In genomic region chr1:2558030-2558400, GRCh38 we compare ENCODE assay signal across 14 cellular contexts. TPM values are rescaled to one million over a fixed set of nuclear protein-coding genes. Genes with fewer than 3 reads are reported as not detected.
DNase-seq lines count a peak whose midpoint lies in the region; ATAC-seq and TF ChIP-seq lines count a peak whose summit lies in the region.
"Had no signal": no experiment of that assay in that cellular context is flagged by ENCODE, and none has a peak within 500 bp of the region (broad histone marks: within the 10 kb centered on the region; RNA-seq: fewer than 3 reads in every experiment).

No MANE protein-coding gene starts in this region.

- H3K4me1 Mint-ChIP-seq in central memory CD8-positive, alpha-beta T cell: peaks cover 50% of the 10 kb centered on the region
- peaks cover 15 to 38% of the 10 kb centered on the region in 2 donors for H3K4me1 Mint-ChIP-seq in natural killer cell treated with Interleukin-12 subunit alpha and Interleukin-12 subunit beta and Interleukin-15 and Interleukin-18, amount 100 ng/mL, for 72 hours (ENCODE audit: low read depth in 2 of 2)

- H3K27me3 Mint-ChIP-seq in central memory CD8-positive, alpha-beta T cell: no peaks in the 10 kb centered on the region
- H3K27me3 Mint-ChIP-seq in natural killer cell treated with Interleukin-12 subunit alpha and Interleukin-12 subunit beta and Interleukin-15 and Interleukin-18, amount 100 ng/mL, for 72 hours: no peaks in the 10 kb centered on the region

- intact Hi-C loops in posterior cingulate gyrus (cut with DNase I): no loop called here

- H3K9ac ChIP-seq in BLaER1: no peak overlapping the region

- no peak for ATAC-seq in central memory CD8-positive, alpha-beta T cell (replicated peaks; ENCODE audit: extremely low read depth, poor library complexity, severe bottlenecking)
- no peak for ATAC-seq in natural killer cell treated with Interleukin-12 subunit alpha and Interleukin-12 subunit beta and Interleukin-15 and Interleukin-18, amount 100 ng/mL, for 72 hours
- no peak for ATAC-seq in HG03139 (IDR thresholded peaks at IDR 0.05; ENCODE audit: unreplicated experiment)

- H3K4me1 ChIP-seq in BLaER1: peaks cover 89% of the 10 kb centered on the region
- H3K4me1 ChIP-seq: HAP-1 had no signal

- H3K9me3 Mint-ChIP-seq in central memory CD8-positive, alpha-beta T cell: no peaks in the 10 kb centered on the region
- H3K9me3 Mint-ChIP-seq in natural killer cell treated with Interleukin-12 subunit alpha and Interleukin-12 subunit beta and Interleukin-15 and Interleukin-18, amount 100 ng/mL, for 72 hours: no peaks in the 10 kb centered on the region

- H3K27ac Mint-ChIP-seq in central memory CD8-positive, alpha-beta T cell (ENCODE audit: low read depth): peak overlapping the region; percentile 95
- peak overlapping the region; percentile 92 to 98 for H3K27ac Mint-ChIP-seq in natural killer cell treated with Interleukin-12 subunit alpha and Interleukin-12 subunit beta and Interleukin-15 and Interleukin-18, amount 100 ng/mL, for 72 hours

- DNase-seq in GM06990 (ENCODE audit: extremely low read depth, insufficient read length) (no peak), KG1 (lab: John Stamatoyannopoulos, UW) (no peak), posterior cingulate gyrus (no peak), HPDE6-E6E7 (ENCODE audit: extremely low spot score) (no peak)
- no peak for DNase-seq in central memory CD8-positive, alpha-beta T cell (ENCODE audit: low spot score in 2 of 2)
- no peak for DNase-seq in natural killer cell treated with Interleukin-12 subunit alpha and Interleukin-12 subunit beta and Interleukin-15 and Interleukin-18, amount 100 ng/mL, for 72 hours (ENCODE audit: low spot score)
- DNase-seq: EL had no signal

- H3K36me3 ChIP-seq in BLaER1: no peaks in the 10 kb centered on the region
- peaks cover 33% of the 10 kb centered on the region for H3K36me3 ChIP-seq in GM06990 (ENCODE audit: control insufficient read depth, insufficient read depth, low read length)
- H3K36me3 ChIP-seq: HAP-1, pancreas had no signal

- peak overlapping the region; percentile 99 for H3K4me2 ChIP-seq in BLaER1

- H3K4me3 Mint-ChIP-seq in central memory CD8-positive, alpha-beta T cell: peak overlapping the region; percentile 93
- H3K4me3 Mint-ChIP-seq in natural killer cell treated with Interleukin-12 subunit alpha and Interleukin-12 subunit beta and Interleukin-15 and Interleukin-18, amount 100 ng/mL, for 72 hours: no peak overlapping the region

- peaks cover 18% of the 10 kb centered on the region for H3K36me3 Mint-ChIP-seq in central memory CD8-positive, alpha-beta T cell (ENCODE audit: insufficient read depth)
- no peaks in the 10 kb centered on the region for H3K36me3 Mint-ChIP-seq in natural killer cell treated with Interleukin-12 subunit alpha and Interleukin-12 subunit beta and Interleukin-15 and Interleukin-18, amount 100 ng/mL, for 72 hours

- H3K4me3 ChIP-seq in BLaER1 (no peak overlapping the region), GM06990 (replicated peaks; ENCODE audit: low read depth, low read length) (peak overlapping the region; percentile 91)
- H3K4me3 ChIP-seq: HAP-1 had no signal

- no peaks in the 10 kb centered on the region for H3K9me3 ChIP-seq in BLaER1
- H3K9me3 ChIP-seq: esophagus muscularis mucosa, HAP-1, pancreas had no signal

- H3K27ac ChIP-seq in BLaER1: no peak overlapping the region

- H4K20me1 ChIP-seq in BLaER1: no peaks in the 10 kb centered on the region

- H3K27me3 ChIP-seq in BLaER1 (no peaks in the 10 kb centered on the region), GM06990 (replicated peaks; ENCODE audit: control insufficient read depth, insufficient read depth, low read length) (no peaks in the 10 kb centered on the region)
- H3K27me3 ChIP-seq: esophagus muscularis mucosa, pancreas had no signal

- no peak for TF ChIP-seq CTCF in GM06990 (IDR thresholded peaks at IDR 0.05; ENCODE audit: insufficient read depth, low read length, poor library complexity, severe bottlenecking)

RNA-seq across cellular contexts. Expression of gene TNFRSF14, which starts 1.8 kb away (rescaled TPM):
- 100 to 1,000 TPM in 1 of 2 donors, 10 to 100 TPM in 1; 93.2 to 118 TPM for total RNA-seq in natural killer cell treated with Interleukin-12 subunit alpha and Interleukin-12 subunit beta and Interleukin-15 and Interleukin-18, amount 100 ng/mL, for 72 hours

RNA-seq across cellular contexts. Expression of gene HES5, which starts 28.0 kb away (rescaled TPM):
- total RNA-seq in natural killer cell treated with Interleukin-12 subunit alpha and Interleukin-12 subunit beta and Interleukin-15 and Interleukin-18, amount 100 ng/mL, for 72 hours: not detected
- total RNA-seq: chondrocyte, MCF 10A had no signal

RNA-seq across cellular contexts. Expression of gene PRXL2B, which starts 28.6 kb away (rescaled TPM):
- 10 to 100 TPM in 1 of 2 donors, 1 to 10 TPM in 1; 9.1 to 18.5 TPM for total RNA-seq in natural killer cell treated with Interleukin-12 subunit alpha and Interleukin-12 subunit beta and Interleukin-15 and Interleukin-18, amount 100 ng/mL, for 72 hours

RNA-seq across cellular contexts. Expression of gene PANK4, which starts 31.6 kb away (rescaled TPM):
- 10 to 100 TPM; 37.7 to 70.5 TPM for total RNA-seq in natural killer cell treated with Interleukin-12 subunit alpha and Interleukin-12 subunit beta and Interleukin-15 and Interleukin-18, amount 100 ng/mL, for 72 hours
